Comparison of ENCODE assay signal across 17 cellular contexts in genomic region chr17:17599965-17600364, GRCh38. TPM values are rescaled to one million over a fixed set of nuclear protein-coding genes. Genes with fewer than 3 reads are reported as not detected.
DNase-seq lines count a peak whose midpoint lies in the region; ATAC-seq, FAIRE-seq and TF ChIP-seq lines count a peak whose summit lies in the region.
"Had no signal": no experiment of that assay in that cellular context is flagged by ENCODE, and none has a peak within 500 bp of the region (broad histone marks: within the 10 kb centered on the region; RNA-seq: fewer than 3 reads in every experiment).

No MANE protein-coding gene starts in this region.

- no peaks in the 10 kb centered on the region for H4K20me1 ChIP-seq in H1 (replicated peaks in 1 of 2; ENCODE audit: control insufficient read depth in 1 of 2, insufficient read depth in 2 of 2, low read length in 2 of 2)

- H2AFZ ChIP-seq in H1 (ENCODE audit: low read length): no peak overlapping the region

- no peak overlapping the region for H3K4me3 Mint-ChIP-seq in stimulated activated naive B cell treated with anti-CD40 and anti-IgM and Interleukin-4, amounts not matched to agents 10 μg/mL and 1 μg/mL and 100 μg/mL, for 72 hours
- H3K4me3 Mint-ChIP-seq: CD4-positive, alpha-beta memory T cell; HFFc6 had no signal

- no peak overlapping the region for H3K18ac ChIP-seq in H1 (ENCODE audit: extremely low read depth, low read length)

- H2BK5ac ChIP-seq in H1 (ENCODE audit: low read depth, low read length): no peak overlapping the region

- no peak overlapping the region for H2BK15ac ChIP-seq in H1 (ENCODE audit: low read length)

- H4K8ac ChIP-seq in H1 (ENCODE audit: extremely low read depth, insufficient read depth, low read length): no peak overlapping the region

- POLR2A ChIA-PET in H1 (lab: Charles Lee; ENCODE audit: partially characterized antibody): interaction anchor here (1.0 to 1.2 kb wide), 2 partner anchors 9 to 169 kb away, joined by 3 read pairs; partner anchors contain the start of gene PEMT

- no peak for TF ChIP-seq POLR2A in H1 (IDR thresholded peaks at IDR 0.05; ENCODE audit: control extremely low read depth in 1 of 2, low read depth in 2 of 2, low read length in 2 of 2)

- peaks cover 0 to 4% of the 10 kb centered on the region in 2 donors for H3K36me3 Mint-ChIP-seq in stimulated activated naive B cell treated with anti-CD40 and anti-IgM and Interleukin-4, amounts not matched to agents 10 μg/mL and 1 μg/mL and 100 μg/mL, for 72 hours
- H3K36me3 Mint-ChIP-seq: CD4-positive, alpha-beta memory T cell had no signal

- peaks cover 0 to 3% (median 0%) of the 10 kb centered on the region in 4 experiments; a peak in 1 of 7 replicates for H3K4me1 ChIP-seq in H1 (replicated peaks in 1 of 4; ENCODE audit: control insufficient read depth in 3 of 4, insufficient read depth in 4 of 4, low read length in 3 of 4)

- no peak overlapping the region for H3K4me2 ChIP-seq in H1 (ENCODE audit: insufficient read depth in 1 of 2, low read depth in 2 of 2, low read length in 2 of 2)

- ATAC-seq in stimulated activated naive B cell treated with anti-CD40 and anti-IgM and Interleukin-4, amounts not matched to agents 10 μg/mL and 1 μg/mL and 100 μg/mL, for 72 hours (replicated peaks): no peak
- ATAC-seq in HG02623 (IDR thresholded peaks at IDR 0.05; ENCODE audit: unreplicated experiment): no peak

- H3K4ac ChIP-seq in H1 (replicated peaks; ENCODE audit: insufficient read length, low read depth, low read length): no peak overlapping the region

- H3K14ac ChIP-seq in H1 (ENCODE audit: insufficient read length): no peak overlapping the region

- TF ChIP-seq RAD21 in Ishikawa (IDR thresholded peaks at IDR 0.05; ENCODE audit: low read depth) (no peak), H1 (IDR thresholded peaks at IDR 0.05 in 1 of 2, conservative IDR thresholded peaks at IDR 0.05 in 1 of 2; ENCODE audit: low read depth in 2 of 2, low read length in 2 of 2) (no peak)

- H3K36me3 ChIP-seq in H1 (ENCODE audit: control insufficient read depth in 2 of 4, insufficient read depth in 4 of 4, low read length in 3 of 4): no peaks in the 10 kb centered on the region
- H3K36me3 ChIP-seq: HAP-1 had no signal

- peak overlapping the region; percentile 27; the same call in 1 of the 2 replicates for H2BK12ac ChIP-seq in H1 (ENCODE audit: low read depth, low read length)

- CTCF ChIA-PET in H1 (lab: Charles Lee; ENCODE audit: partially characterized antibody): no interaction called here

- H3K27ac ChIP-seq in H1 (ENCODE audit: low read depth, low read length): no peak overlapping the region

- H3K27me3 ChIP-seq in H1 (replicated peaks in 1 of 4; ENCODE audit: control insufficient read depth in 3 of 4, extremely low read depth in 1 of 4, insufficient read depth in 3 of 4, low read length in 3 of 4): no peaks in the 10 kb centered on the region

- no peaks in the 10 kb centered on the region for H3K23me2 ChIP-seq in H1 (ENCODE audit: low read depth, low read length)

- no peak for TF ChIP-seq CTCF in H1 (IDR thresholded peaks at IDR 0.05; ENCODE audit: control extremely low read depth in 1 of 3, insufficient read depth in 1 of 3, low read depth in 1 of 3, low read length in 3 of 3)

- FAIRE-seq in H1 (lab: Jason Lieb, UNC): no peak
- FAIRE-seq: G401.6, GM12892 had no signal

- no peaks in the 10 kb centered on the region for H3K79me1 ChIP-seq in H1 (ENCODE audit: low read depth, low read length)

- H3K4me1 Mint-ChIP-seq in stimulated activated naive B cell treated with anti-CD40 and anti-IgM and Interleukin-4, amounts not matched to agents 10 μg/mL and 1 μg/mL and 100 μg/mL, for 72 hours: peaks cover 0 to 1% of the 10 kb centered on the region in 2 donors
- H3K4me1 Mint-ChIP-seq: CD4-positive, alpha-beta memory T cell had no signal

- H3K79me2 ChIP-seq in H1 (ENCODE audit: control insufficient read depth in 1 of 2, insufficient read depth in 2 of 2, low read length in 2 of 2): no peaks in the 10 kb centered on the region

- H2BK20ac ChIP-seq in H1 (ENCODE audit: low read length): no peak overlapping the region

- H3K27me3 Mint-ChIP-seq in stimulated activated naive B cell treated with anti-CD40 and anti-IgM and Interleukin-4, amounts not matched to agents 10 μg/mL and 1 μg/mL and 100 μg/mL, for 72 hours: no peaks in the 10 kb centered on the region
- H3K27me3 Mint-ChIP-seq: CD4-positive, alpha-beta memory T cell had no signal

- H3K9ac ChIP-seq in H1 (replicated peaks in 1 of 4; ENCODE audit: extremely low read depth in 1 of 4, low read depth in 3 of 4, low read length in 3 of 4): no peak overlapping the region; a peak in 1 of 7 replicates

- DNase-seq in H1 (ENCODE audit: low read depth in 1 of 2, low spot score in 2 of 2) (no peak), NCI-H526 (lab: John Stamatoyannopoulos, UW) (no peak)
- no peak for DNase-seq in stimulated activated naive B cell treated with anti-CD40 and anti-IgM and Interleukin-4, amounts not matched to agents 10 μg/mL and 1 μg/mL and 100 μg/mL, for 72 hours
- no peak for DNase-seq in stimulated activated CD4-positive, alpha-beta T cell treated with anti-CD3 and anti-CD28 coated beads, Interleukin-15, amount 100 ng/mL, for 24 hours
- DNase-seq: C1 segment of cervical spinal cord; Calu3; CD4-positive, alpha-beta memory T cell; COR-L47; DMS53; DND-41; GOT3; HFFc6 had no signal

- WGBS in H1 (ENCODE audit: extremely low coverage in 1 of 2, insufficient coverage in 1 of 2, insufficient read length in 1 of 2, insufficient replicate concordance in 2 of 2, low coverage in 1 of 2, low lambda C conversion rate in 2 of 2, missing lambda C conversion rate in 1 of 2), 2 experiments: 85% methylated on average over 4 of the region's 4 CpGs; no CpG with 5 or more reads in 1 of the 2 experiments

- H4K91ac ChIP-seq in H1 (replicated peaks; ENCODE audit: insufficient read length, low read length): no peak overlapping the region

- H2BK120ac ChIP-seq in H1 (replicated peaks; ENCODE audit: low read depth, low read length): no peak overlapping the region

- TF ChIP-seq EP300 in Ishikawa (IDR thresholded peaks at IDR 0.05; ENCODE audit: borderline replicate concordance): no peak
- no peak for TF ChIP-seq EP300 in H1 (IDR thresholded peaks at IDR 0.05; ENCODE audit: borderline replicate concordance in 1 of 2, low read depth in 2 of 2, low read length in 2 of 2)

- H3K4me3 ChIP-seq in H1 (ENCODE audit: extremely low read depth in 1 of 4, insufficient read depth in 2 of 4, low read depth in 3 of 4, low read length in 4 of 4): no peak overlapping the region
- H3K4me3 ChIP-seq: HAP-1 had no signal

- H2AK5ac ChIP-seq in H1 (ENCODE audit: low read depth, low read length): no peak overlapping the region

- H4K5ac ChIP-seq in H1 (ENCODE audit: insufficient read length, low read depth, low read length): no peak overlapping the region

- H3K27ac Mint-ChIP-seq in stimulated activated naive B cell treated with anti-CD40 and anti-IgM and Interleukin-4, amounts not matched to agents 10 μg/mL and 1 μg/mL and 100 μg/mL, for 72 hours: peak overlapping the region; percentile 72
- H3K27ac Mint-ChIP-seq: CD4-positive, alpha-beta memory T cell; HFFc6 had no signal

- no peaks in the 10 kb centered on the region for H3K9me3 ChIP-seq in H1 (ENCODE audit: insufficient read depth in 2 of 2, low read depth in 1 of 2, low read length in 1 of 2)
- H3K9me3 ChIP-seq: HAP-1 had no signal

- H3K56ac ChIP-seq in H1 (replicated peaks; ENCODE audit: insufficient read length, low read depth, low read length): no peak overlapping the region

- H3K23ac ChIP-seq in H1 (ENCODE audit: insufficient read length): no peak overlapping the region

- H3K9me3 Mint-ChIP-seq in stimulated activated naive B cell treated with anti-CD40 and anti-IgM and Interleukin-4, amounts not matched to agents 10 μg/mL and 1 μg/mL and 100 μg/mL, for 72 hours: no peaks in the 10 kb centered on the region
- H3K9me3 Mint-ChIP-seq: CD4-positive, alpha-beta memory T cell; HFFc6 had no signal

TF ChIP-seq in Ishikawa, 13 proteins besides CTCF, POLR2A, EP300 and RAD21:
- TF ChIP-seq TEAD4 (IDR thresholded peaks at IDR 0.05) (no peak), CREB1 (IDR thresholded peaks at IDR 0.05; ENCODE audit: low read depth) (no peak), NFIC (IDR thresholded peaks at IDR 0.05) (no peak)
- TF ChIP-seq, protein P1, sequence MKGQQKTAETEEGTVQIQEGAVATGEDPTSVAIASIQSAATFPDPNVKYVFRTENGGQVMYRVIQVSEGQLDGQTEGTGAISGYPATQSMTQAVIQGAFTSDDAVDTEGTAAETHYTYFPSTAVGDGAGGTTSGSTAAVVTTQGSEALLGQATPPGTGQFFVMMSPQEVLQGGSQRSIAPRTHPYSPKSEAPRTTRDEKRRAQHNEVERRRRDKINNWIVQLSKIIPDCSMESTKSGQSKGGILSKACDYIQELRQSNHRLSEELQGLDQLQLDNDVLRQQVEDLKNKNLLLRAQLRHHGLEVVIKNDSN (IDR thresholded peaks at IDR 0.05): 0 out of 2 replicates have a peak, but pooled peaks have one; percentile 8

RNA-seq across cellular contexts. Expression of gene PEMT, which starts 8.5 kb away (rescaled TPM):
- total RNA-seq in H1 (2021; fragmentation: NEBNext Ultra II Directional; extraction: Animal tissue kit (Norgen Biotek cat#: 25700)): 40.1 and 42.0 TPM in 2 replicates
- polyA plus RNA-seq in H1 (2011; rRNA removed): 118 and 128 TPM in 2 replicates
- polyA plus RNA-seq in H1 (2011; cell fraction: cytosol; rRNA removed): 63.0 TPM
- polyA plus RNA-seq in H1 (2011; cell fraction: nucleus; rRNA removed): 77.1 TPM
- polyA plus RNA-seq in H1 (2012, experiment 1 of 2): 28.5 to 79.6 TPM (median 53.6 TPM) in 4 replicates
- 79.6 TPM for polyA plus RNA-seq in H1 (2012, experiment 2 of 2)
- polyA plus RNA-seq in H1 (2013, experiment 1 of 2): 41.7 TPM
- polyA plus RNA-seq in H1 (2013, experiment 2 of 2): 47.0 TPM
- polyA minus RNA-seq in H1 (2011; rRNA and poly(A)+ RNA removed): 22.2 and 23.0 TPM in 2 replicates
- polyA minus RNA-seq in H1 (2011; cell fraction: cytosol; rRNA and poly(A)+ RNA removed): 18.1 TPM
- polyA minus RNA-seq in H1 (2011; cell fraction: nucleus; rRNA and poly(A)+ RNA removed): 13.7 TPM
